ENCODE assay signal across 1 cellular context in the genomic region with DNA sequence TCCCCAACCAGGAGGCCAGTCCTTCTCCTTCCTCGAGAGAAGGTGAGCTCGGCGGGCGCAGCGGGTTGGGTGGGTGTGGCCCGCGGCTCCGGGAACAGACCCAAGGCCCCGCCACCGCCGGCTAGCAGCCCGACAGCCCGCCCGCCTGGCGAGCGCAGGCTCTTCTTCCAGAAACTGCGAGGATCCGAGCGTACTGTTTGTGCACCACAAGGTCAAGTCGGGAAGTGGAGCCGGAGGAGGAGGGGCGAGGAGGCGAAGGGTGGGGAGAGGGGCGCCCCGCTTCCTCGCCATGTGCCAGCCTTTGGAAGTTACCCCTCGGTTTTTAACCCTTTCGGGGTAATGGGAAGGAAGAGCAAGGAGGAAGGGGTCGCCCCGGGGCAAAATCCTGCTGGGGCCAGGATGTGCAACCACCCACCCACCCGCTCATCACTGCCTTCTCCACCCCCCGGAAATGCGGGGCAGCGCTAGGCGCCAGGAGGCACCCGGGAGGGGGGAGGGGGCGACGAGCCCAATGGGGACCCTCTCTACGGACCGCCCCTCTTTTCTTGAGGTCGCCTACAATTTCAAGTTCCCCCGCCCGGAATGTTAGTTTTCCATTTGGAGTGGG.
TF ChIP-seq lines count a peak whose summit lies in the region.

No MANE protein-coding gene starts in this region.

TF ChIP-seq in HepG2, 621 proteins besides CTCF, POLR2A, EP300 and RAD21 (continued from another document and continues in another):
- TF ChIP-seq, protein P1, sequence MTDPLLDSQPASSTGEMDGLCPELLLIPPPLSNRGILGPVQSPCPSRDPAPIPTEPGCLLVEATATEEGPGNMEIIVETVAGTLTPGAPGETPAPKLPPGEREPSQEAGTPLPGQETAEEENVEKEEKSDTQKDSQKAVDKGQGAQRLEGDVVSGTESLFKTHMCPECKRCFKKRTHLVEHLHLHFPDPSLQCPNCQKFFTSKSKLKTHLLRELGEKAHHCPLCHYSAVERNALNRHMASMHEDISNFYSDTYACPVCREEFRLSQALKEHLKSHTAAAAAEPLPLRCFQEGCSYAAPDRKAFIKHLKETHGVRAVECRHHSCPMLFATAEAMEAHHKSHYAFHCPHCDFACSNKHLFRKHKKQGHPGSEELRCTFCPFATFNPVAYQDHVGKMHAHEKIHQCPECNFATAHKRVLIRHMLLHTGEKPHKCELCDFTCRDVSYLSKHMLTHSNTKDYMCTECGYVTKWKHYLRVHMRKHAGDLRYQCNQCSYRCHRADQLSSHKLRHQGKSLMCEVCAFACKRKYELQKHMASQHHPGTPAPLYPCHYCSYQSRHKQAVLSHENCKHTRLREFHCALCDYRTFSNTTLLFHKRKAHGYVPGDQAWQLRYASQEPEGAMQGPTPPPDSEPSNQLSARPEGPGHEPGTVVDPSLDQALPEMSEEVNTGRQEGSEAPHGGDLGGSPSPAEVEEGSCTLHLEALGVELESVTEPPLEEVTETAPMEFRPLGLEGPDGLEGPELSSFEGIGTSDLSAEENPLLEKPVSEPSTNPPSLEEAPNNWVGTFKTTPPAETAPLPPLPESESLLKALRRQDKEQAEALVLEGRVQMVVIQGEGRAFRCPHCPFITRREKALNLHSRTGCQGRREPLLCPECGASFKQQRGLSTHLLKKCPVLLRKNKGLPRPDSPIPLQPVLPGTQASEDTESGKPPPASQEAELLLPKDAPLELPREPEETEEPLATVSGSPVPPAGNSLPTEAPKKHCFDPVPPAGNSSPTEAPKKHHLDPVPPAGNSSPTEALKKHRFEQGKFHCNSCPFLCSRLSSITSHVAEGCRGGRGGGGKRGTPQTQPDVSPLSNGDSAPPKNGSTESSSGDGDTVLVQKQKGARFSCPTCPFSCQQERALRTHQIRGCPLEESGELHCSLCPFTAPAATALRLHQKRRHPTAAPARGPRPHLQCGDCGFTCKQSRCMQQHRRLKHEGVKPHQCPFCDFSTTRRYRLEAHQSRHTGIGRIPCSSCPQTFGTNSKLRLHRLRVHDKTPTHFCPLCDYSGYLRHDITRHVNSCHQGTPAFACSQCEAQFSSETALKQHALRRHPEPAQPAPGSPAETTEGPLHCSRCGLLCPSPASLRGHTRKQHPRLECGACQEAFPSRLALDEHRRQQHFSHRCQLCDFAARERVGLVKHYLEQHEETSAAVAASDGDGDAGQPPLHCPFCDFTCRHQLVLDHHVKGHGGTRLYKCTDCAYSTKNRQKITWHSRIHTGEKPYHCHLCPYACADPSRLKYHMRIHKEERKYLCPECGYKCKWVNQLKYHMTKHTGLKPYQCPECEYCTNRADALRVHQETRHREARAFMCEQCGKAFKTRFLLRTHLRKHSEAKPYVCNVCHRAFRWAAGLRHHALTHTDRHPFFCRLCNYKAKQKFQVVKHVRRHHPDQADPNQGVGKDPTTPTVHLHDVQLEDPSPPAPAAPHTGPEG (CRISPR knock-in tag; IDR thresholded peaks at IDR 0.05) = peak; percentile 95
- TF ChIP-seq TCF12 (IDR thresholded peaks at IDR 0.05) (no peak), TCF12 (CRISPR knock-in tag; IDR thresholded peaks at IDR 0.05) (peak; percentile 55; the same call in 1 of the 2 replicates), SAP130 (CRISPR knock-in tag; IDR thresholded peaks at IDR 0.05; ENCODE audit: low read depth) (peak; percentile 38), FOXA3 (CRISPR knock-in tag; IDR thresholded peaks at IDR 0.05) (no peak), ISL2 (CRISPR knock-in tag; IDR thresholded peaks at IDR 0.05) (peak; percentile 19; the same call in 1 of the 2 replicates), KMT2B (CRISPR knock-in tag; IDR thresholded peaks at IDR 0.05) (no peak), ZNF746 (CRISPR knock-in tag; IDR thresholded peaks at IDR 0.05) (no peak), HES4 (CRISPR knock-in tag; IDR thresholded peaks at IDR 0.05; ENCODE audit: borderline replicate concordance) (peak; percentile 36; the same call in 1 of the 2 replicates), ZNF33A (CRISPR knock-in tag; IDR thresholded peaks at IDR 0.05; ENCODE audit: borderline replicate concordance) (no peak), ZNF20 (CRISPR knock-in tag; IDR thresholded peaks at IDR 0.05) (no peak), RARG (CRISPR knock-in tag; IDR thresholded peaks at IDR 0.05; ENCODE audit: low read depth) (no peak), ESRRA (CRISPR knock-in tag; IDR thresholded peaks at IDR 0.05; ENCODE audit: low read depth) (peak; percentile 55), NAIF1 (CRISPR knock-in tag; IDR thresholded peaks at IDR 0.05; ENCODE audit: borderline replicate concordance) (no peak), ZBTB42 (CRISPR knock-in tag; IDR thresholded peaks at IDR 0.05) (0 out of 2 replicates have a peak, but pooled peaks have one; percentile 6), ZC3H4 (CRISPR knock-in tag; IDR thresholded peaks at IDR 0.05; ENCODE audit: borderline replicate concordance) (0 out of 2 replicates have a peak, but pooled peaks have one; percentile 11), ZNF30 (CRISPR knock-in tag; IDR thresholded peaks at IDR 0.05) (no peak), HNRNPLL (IDR thresholded peaks at IDR 0.05; ENCODE audit: low read depth, low read length, poor library complexity, severe bottlenecking) (peak; percentile 34), ZNF431 (CRISPR knock-in tag; IDR thresholded peaks at IDR 0.05; ENCODE audit: borderline replicate concordance, low read depth) (peak; percentile 31; the same call in 1 of the 2 replicates), ZNF598 (CRISPR knock-in tag; IDR thresholded peaks at IDR 0.05; ENCODE audit: borderline replicate concordance) (no peak), HDAC2 (CRISPR knock-in tag; IDR thresholded peaks at IDR 0.05) (0 out of 2 replicates have a peak, but pooled peaks have one; percentile 15), BRD4 (CRISPR knock-in tag; IDR thresholded peaks at IDR 0.05) (0 out of 2 replicates have a peak, but pooled peaks have one; percentile 26), MYC (CRISPR knock-in tag; IDR thresholded peaks at IDR 0.05; ENCODE audit: borderline replicate concordance) (peak; percentile 70; the same call in 1 of the 2 replicates), NFKBIZ (CRISPR knock-in tag; IDR thresholded peaks at IDR 0.05) (0 out of 2 replicates have a peak, but pooled peaks have one; percentile 23), RBM39 (IDR thresholded peaks at IDR 0.05; ENCODE audit: low read depth, low read length, poor library complexity, severe bottlenecking) (peak; percentile 87), LCORL (IDR thresholded peaks at IDR 0.05) (no peak), LCORL (CRISPR knock-in tag; IDR thresholded peaks at IDR 0.05) (peak; percentile 58; the same call in 1 of the 2 replicates), ZNF652 (CRISPR knock-in tag; IDR thresholded peaks at IDR 0.05; ENCODE audit: borderline replicate concordance, low read depth) (peak; percentile 95), ZNF558 (CRISPR knock-in tag; IDR thresholded peaks at IDR 0.05; ENCODE audit: borderline replicate concordance) (peak; percentile 69; the same call in 1 of the 2 replicates), TBL1XR1 (IDR thresholded peaks at IDR 0.05; ENCODE audit: borderline replicate concordance, low read length, partially characterized antibody) (no peak), ZNF737 (CRISPR knock-in tag; IDR thresholded peaks at IDR 0.05; ENCODE audit: borderline replicate concordance) (no peak)
- TF ChIP-seq, protein P2, sequence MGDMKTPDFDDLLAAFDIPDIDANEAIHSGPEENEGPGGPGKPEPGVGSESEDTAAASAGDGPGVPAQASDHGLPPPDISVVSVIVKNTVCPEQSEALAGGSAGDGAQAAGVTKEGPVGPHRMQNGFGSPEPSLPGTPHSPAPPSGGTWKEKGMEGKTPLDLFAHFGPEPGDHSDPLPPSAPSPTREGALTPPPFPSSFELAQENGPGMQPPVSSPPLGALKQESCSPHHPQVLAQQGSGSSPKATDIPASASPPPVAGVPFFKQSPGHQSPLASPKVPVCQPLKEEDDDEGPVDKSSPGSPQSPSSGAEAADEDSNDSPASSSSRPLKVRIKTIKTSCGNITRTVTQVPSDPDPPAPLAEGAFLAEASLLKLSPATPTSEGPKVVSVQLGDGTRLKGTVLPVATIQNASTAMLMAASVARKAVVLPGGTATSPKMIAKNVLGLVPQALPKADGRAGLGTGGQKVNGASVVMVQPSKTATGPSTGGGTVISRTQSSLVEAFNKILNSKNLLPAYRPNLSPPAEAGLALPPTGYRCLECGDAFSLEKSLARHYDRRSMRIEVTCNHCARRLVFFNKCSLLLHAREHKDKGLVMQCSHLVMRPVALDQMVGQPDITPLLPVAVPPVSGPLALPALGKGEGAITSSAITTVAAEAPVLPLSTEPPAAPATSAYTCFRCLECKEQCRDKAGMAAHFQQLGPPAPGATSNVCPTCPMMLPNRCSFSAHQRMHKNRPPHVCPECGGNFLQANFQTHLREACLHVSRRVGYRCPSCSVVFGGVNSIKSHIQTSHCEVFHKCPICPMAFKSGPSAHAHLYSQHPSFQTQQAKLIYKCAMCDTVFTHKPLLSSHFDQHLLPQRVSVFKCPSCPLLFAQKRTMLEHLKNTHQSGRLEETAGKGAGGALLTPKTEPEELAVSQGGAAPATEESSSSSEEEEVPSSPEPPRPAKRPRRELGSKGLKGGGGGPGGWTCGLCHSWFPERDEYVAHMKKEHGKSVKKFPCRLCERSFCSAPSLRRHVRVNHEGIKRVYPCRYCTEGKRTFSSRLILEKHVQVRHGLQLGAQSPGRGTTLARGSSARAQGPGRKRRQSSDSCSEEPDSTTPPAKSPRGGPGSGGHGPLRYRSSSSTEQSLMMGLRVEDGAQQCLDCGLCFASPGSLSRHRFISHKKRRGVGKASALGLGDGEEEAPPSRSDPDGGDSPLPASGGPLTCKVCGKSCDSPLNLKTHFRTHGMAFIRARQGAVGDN (CRISPR knock-in tag; IDR thresholded peaks at IDR 0.05) = peak; percentile 88
- TF ChIP-seq, protein P3, sequence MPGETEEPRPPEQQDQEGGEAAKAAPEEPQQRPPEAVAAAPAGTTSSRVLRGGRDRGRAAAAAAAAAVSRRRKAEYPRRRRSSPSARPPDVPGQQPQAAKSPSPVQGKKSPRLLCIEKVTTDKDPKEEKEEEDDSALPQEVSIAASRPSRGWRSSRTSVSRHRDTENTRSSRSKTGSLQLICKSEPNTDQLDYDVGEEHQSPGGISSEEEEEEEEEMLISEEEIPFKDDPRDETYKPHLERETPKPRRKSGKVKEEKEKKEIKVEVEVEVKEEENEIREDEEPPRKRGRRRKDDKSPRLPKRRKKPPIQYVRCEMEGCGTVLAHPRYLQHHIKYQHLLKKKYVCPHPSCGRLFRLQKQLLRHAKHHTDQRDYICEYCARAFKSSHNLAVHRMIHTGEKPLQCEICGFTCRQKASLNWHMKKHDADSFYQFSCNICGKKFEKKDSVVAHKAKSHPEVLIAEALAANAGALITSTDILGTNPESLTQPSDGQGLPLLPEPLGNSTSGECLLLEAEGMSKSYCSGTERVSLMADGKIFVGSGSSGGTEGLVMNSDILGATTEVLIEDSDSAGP (CRISPR knock-in tag; IDR thresholded peaks at IDR 0.05; ENCODE audit: borderline replicate concordance) = peak; percentile 56; the same call in 1 of the 2 replicates
- TF ChIP-seq, protein P4, sequence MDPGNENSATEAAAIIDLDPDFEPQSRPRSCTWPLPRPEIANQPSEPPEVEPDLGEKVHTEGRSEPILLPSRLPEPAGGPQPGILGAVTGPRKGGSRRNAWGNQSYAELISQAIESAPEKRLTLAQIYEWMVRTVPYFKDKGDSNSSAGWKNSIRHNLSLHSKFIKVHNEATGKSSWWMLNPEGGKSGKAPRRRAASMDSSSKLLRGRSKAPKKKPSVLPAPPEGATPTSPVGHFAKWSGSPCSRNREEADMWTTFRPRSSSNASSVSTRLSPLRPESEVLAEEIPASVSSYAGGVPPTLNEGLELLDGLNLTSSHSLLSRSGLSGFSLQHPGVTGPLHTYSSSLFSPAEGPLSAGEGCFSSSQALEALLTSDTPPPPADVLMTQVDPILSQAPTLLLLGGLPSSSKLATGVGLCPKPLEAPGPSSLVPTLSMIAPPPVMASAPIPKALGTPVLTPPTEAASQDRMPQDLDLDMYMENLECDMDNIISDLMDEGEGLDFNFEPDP (CRISPR knock-in tag; conservative IDR thresholded peaks at IDR 0.05) = no peak
- TF ChIP-seq, protein P5, sequence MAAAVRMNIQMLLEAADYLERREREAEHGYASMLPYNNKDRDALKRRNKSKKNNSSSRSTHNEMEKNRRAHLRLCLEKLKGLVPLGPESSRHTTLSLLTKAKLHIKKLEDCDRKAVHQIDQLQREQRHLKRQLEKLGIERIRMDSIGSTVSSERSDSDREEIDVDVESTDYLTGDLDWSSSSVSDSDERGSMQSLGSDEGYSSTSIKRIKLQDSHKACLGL (CRISPR knock-in tag; IDR thresholded peaks at IDR 0.05) = peak; percentile 53; the same call in 1 of the 2 replicates
- TF ChIP-seq, protein P6, sequence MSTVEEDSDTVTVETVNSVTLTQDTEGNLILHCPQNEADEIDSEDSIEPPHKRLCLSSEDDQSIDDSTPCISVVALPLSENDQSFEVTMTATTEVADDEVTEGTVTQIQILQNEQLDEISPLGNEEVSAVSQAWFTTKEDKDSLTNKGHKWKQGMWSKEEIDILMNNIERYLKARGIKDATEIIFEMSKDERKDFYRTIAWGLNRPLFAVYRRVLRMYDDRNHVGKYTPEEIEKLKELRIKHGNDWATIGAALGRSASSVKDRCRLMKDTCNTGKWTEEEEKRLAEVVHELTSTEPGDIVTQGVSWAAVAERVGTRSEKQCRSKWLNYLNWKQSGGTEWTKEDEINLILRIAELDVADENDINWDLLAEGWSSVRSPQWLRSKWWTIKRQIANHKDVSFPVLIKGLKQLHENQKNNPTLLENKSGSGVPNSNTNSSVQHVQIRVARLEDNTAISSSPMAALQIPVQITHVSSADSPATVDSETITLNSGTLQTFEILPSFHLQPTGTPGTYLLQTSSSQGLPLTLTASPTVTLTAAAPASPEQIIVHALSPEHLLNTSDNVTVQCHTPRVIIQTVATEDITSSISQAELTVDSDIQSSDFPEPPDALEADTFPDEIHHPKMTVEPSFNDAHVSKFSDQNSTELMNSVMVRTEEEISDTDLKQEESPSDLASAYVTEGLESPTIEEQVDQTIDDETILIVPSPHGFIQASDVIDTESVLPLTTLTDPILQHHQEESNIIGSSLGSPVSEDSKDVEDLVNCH (CRISPR knock-in tag; IDR thresholded peaks at IDR 0.05) = no peak
- TF ChIP-seq, protein P7, sequence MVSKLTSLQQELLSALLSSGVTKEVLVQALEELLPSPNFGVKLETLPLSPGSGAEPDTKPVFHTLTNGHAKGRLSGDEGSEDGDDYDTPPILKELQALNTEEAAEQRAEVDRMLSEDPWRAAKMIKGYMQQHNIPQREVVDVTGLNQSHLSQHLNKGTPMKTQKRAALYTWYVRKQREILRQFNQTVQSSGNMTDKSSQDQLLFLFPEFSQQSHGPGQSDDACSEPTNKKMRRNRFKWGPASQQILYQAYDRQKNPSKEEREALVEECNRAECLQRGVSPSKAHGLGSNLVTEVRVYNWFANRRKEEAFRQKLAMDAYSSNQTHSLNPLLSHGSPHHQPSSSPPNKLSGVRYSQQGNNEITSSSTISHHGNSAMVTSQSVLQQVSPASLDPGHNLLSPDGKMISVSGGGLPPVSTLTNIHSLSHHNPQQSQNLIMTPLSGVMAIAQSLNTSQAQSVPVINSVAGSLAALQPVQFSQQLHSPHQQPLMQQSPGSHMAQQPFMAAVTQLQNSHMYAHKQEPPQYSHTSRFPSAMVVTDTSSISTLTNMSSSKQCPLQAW (CRISPR knock-in tag; IDR thresholded peaks at IDR 0.05) = peak; percentile 39; the same call in 1 of the 2 replicates
- TF ChIP-seq, protein P8, sequence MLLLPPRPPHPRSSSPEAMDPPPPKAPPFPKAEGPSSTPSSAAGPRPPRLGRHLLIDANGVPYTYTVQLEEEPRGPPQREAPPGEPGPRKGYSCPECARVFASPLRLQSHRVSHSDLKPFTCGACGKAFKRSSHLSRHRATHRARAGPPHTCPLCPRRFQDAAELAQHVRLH (CRISPR knock-in tag; IDR thresholded peaks at IDR 0.05; ENCODE audit: borderline replicate concordance, low read depth) = no peak
